ENCODE assay signal across 1 cellular context in genomic region chr2:10325278-10326145, GRCh38.
TF ChIP-seq lines count a peak whose summit lies in the region.

No MANE protein-coding gene starts in this region.

TF ChIP-seq in H1, 55 proteins besides CTCF, POLR2A, EP300 and RAD21 (continued from another document):
- TF ChIP-seq E2F6 (IDR thresholded peaks at IDR 0.05) (no peak), SP1 (IDR thresholded peaks at IDR 0.05; ENCODE audit: low read depth, low read length) (no peak), JUN (IDR thresholded peaks at IDR 0.05; ENCODE audit: low read depth, low read length) (no peak), TCF12 (IDR thresholded peaks at IDR 0.05; ENCODE audit: low read depth, low read length) (no peak), SP2 (IDR thresholded peaks at IDR 0.05; ENCODE audit: low read length) (no peak), RNF2 (IDR thresholded peaks at IDR 0.05; ENCODE audit: borderline replicate concordance, low read depth, low read length, missing control alignments, poor library complexity, severe bottlenecking) (no peak), CHD1 (IDR thresholded peaks at IDR 0.05; ENCODE audit: low read depth, low read length) (no peak), USF2 (IDR thresholded peaks at IDR 0.05; ENCODE audit: low read length) (no peak), GABPA (IDR thresholded peaks at IDR 0.05; ENCODE audit: borderline replicate concordance, insufficient read depth, low read length) (no peak)
